Comparison of ENCODE assay signal across 19 cellular contexts in the genomic region with DNA sequence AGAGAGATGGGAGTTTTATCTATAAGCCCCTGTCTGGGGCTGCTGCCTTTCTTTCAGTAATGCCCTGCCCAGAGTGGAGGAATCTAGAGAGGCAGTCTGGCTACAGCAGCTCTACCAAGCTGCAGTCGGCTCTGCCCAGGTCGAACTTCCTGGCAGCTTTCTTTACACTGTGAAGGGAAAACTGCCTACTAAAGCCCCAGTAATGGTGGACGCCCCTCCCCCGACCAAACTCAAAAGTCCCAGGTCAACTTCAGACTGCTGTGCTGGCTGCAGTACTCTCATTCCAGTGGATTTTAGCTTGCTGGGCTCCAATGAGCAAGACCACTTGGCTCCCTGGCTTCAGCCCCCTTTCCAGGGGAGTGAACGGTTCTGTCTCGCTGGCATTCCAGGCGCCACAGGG.
"Had no signal": no experiment of that assay in that cellular context is flagged by ENCODE, and none has a peak within 500 bp of the region (broad histone marks: within the 10 kb centered on the region; RNA-seq: fewer than 3 reads in every experiment).

No MANE protein-coding gene starts in this region.

- H3K4me3 ChIP-seq: MG63, SJSA1, SK-N-MC had no signal

- H3K27ac ChIP-seq: HL-60, SJSA1, SK-N-MC had no signal

- H3K9me3 ChIP-seq: MG63, SJSA1 had no signal

- H3K4me1 ChIP-seq: SJSA1 had no signal

- H3K36me3 ChIP-seq: MG63, SJSA1 had no signal

- DNase-seq: IMR-90, Karpas-422, KG1, MG63, NCI-H1092, NCI-H1436, NCI-H187, NCI-H2029, NCI-H2081 treated with DMSO at 0.1 percent for 48 hours, NCI-H2227 treated with DMSO at 0.1 percent for 48 hours, NCI-H524, NCI-H526 treated with DMSO at 0.1 percent for 48 hours, NCI-H748 treated with DMSO at 0.1 percent for 48 hours, Right ventricle myocardium superior, RPMI8226, SIG-M5 had no signal

- H3K27me3 ChIP-seq: MG63, SJSA1 had no signal
